In the genomic region with DNA sequence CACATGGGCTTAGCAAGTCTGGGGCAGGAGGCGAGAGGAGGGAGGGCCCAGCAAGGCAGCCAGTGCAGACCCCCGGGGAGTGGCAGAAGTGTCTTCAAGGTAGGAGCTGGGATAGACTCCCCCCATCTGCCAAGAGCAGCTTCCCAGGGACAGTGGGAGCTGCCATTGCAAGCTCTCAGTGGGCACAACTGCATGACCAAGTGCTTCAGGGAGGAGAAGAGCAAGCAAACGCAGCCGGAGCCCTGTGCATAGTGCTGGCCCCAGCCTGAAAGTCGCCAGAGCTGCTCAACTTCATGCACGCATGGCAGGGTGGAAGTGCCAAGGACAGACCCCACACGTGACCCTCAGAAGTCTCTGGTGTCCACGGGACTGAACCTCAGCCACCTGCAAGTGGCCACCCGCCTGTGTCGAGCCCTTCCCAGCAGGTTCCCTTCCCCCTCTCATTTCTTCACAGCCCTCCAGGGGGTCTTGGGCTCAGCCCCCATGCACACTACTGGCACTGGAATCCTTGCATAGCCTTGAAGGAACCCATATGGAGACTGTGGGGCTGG, we compare ENCODE assay signal across 23 cellular contexts.
DNase-seq lines count a peak whose midpoint lies in the region; ATAC-seq, FAIRE-seq and TF ChIP-seq lines count a peak whose summit lies in the region.
"Had no signal": no experiment of that assay in that cellular context is flagged by ENCODE, and none has a peak within 500 bp of the region (broad histone marks: within the 10 kb centered on the region; RNA-seq: fewer than 3 reads in every experiment).

No MANE protein-coding gene starts in this region.

- no peak for ATAC-seq in natural killer cell treated with Interleukin-12 subunit alpha and Interleukin-12 subunit beta and Interleukin-15 and Interleukin-18, amount 100 ng/mL, for 72 hours
- no peak for ATAC-seq in natural killer cell
- ATAC-seq: GM23338, HCT116 had no signal

- no peak overlapping the region for H4K5ac ChIP-seq in H1 (ENCODE audit: insufficient read length, low read depth, low read length)

- no peaks in the 10 kb centered on the region for H3K36me3 Mint-ChIP-seq in natural killer cell treated with Interleukin-12 subunit alpha and Interleukin-12 subunit beta and Interleukin-15 and Interleukin-18, amount 100 ng/mL, for 72 hours
- H3K36me3 Mint-ChIP-seq in natural killer cell = no peaks in the 10 kb centered on the region

- no peak for TF ChIP-seq POLR2A in H1 (IDR thresholded peaks at IDR 0.05; ENCODE audit: control extremely low read depth in 1 of 2, low read depth in 2 of 2, low read length in 2 of 2)
- TF ChIP-seq POLR2A in sigmoid colon (IDR thresholded peaks at IDR 0.05) = no peak
- TF ChIP-seq POLR2A in prostate gland (IDR thresholded peaks at IDR 0.05) = no peak

- FAIRE-seq in H1 (lab: Jason Lieb, UNC) = no peak
- FAIRE-seq: G401.6, HTR-8/SVneo, RCC 7860 had no signal

- H3K27ac ChIP-seq in H1 (ENCODE audit: low read depth, low read length) (no peak overlapping the region), sigmoid colon (no peak overlapping the region), prostate gland (no peak overlapping the region)
- H3K27ac ChIP-seq: C4-2B had no signal

- peak; percentile 10 for DNase-seq in natural killer cell treated with Interleukin-12 subunit alpha and Interleukin-12 subunit beta and Interleukin-15 and Interleukin-18, amount 100 ng/mL, for 72 hours (ENCODE audit: low spot score)
- DNase-seq in natural killer cell (no peak), H1 (ENCODE audit: low read depth in 1 of 2, low spot score in 2 of 2) (no peak), sigmoid colon (peak; percentile 57), dedifferentiated amniotic fluid mesenchymal stem cell (ENCODE audit: extremely low spot score) (no peak), prostate gland (ENCODE audit: low spot score) (no peak), NCI-H526 treated with DMSO at 0.1 percent for 48 hours (lab: John Stamatoyannopoulos, UW) (no peak)
- DNase-seq: AML-193, Kasumi-1, MG63, NCI-H1048, NCI-H1436 treated with DMSO at 0.1 percent for 48 hours, NCI-H2081, NCI-H2171 treated with DMSO at 0.1 percent for 48 hours, NCI-H446, SHP77 treated with DMSO at 0.1 percent for 48 hours, SK-N-SH had no signal

- no peak for TF ChIP-seq RAD21 in H1 (IDR thresholded peaks at IDR 0.05 in 1 of 2, conservative IDR thresholded peaks at IDR 0.05 in 1 of 2; ENCODE audit: low read depth in 2 of 2, low read length in 2 of 2)

- no peaks in the 10 kb centered on the region for H3K79me2 ChIP-seq in H1 (ENCODE audit: control insufficient read depth in 1 of 2, insufficient read depth in 2 of 2, low read length in 2 of 2)

- H2BK15ac ChIP-seq in H1 (ENCODE audit: low read length) = no peak overlapping the region

- no peak overlapping the region for H3K4ac ChIP-seq in H1 (replicated peaks; ENCODE audit: insufficient read length, low read depth, low read length)

- TF ChIP-seq EP300 in H1 (IDR thresholded peaks at IDR 0.05; ENCODE audit: borderline replicate concordance in 1 of 2, low read depth in 2 of 2, low read length in 2 of 2) (no peak), sigmoid colon (IDR thresholded peaks at IDR 0.05) (no peak)

- H2BK120ac ChIP-seq in H1 (replicated peaks; ENCODE audit: low read depth, low read length) = no peak overlapping the region

- H2BK12ac ChIP-seq in H1 (ENCODE audit: low read depth, low read length) = no peak overlapping the region

- H3K27ac Mint-ChIP-seq in natural killer cell treated with Interleukin-12 subunit alpha and Interleukin-12 subunit beta and Interleukin-15 and Interleukin-18, amount 100 ng/mL, for 72 hours = no peak overlapping the region
- H3K27ac Mint-ChIP-seq in natural killer cell = no peak overlapping the region
- H3K27ac Mint-ChIP-seq: GM23338 had no signal

- no peak overlapping the region for H2BK20ac ChIP-seq in H1 (ENCODE audit: low read length)

- peaks cover 0 to 4% of the 10 kb centered on the region in 2 donors for H3K27me3 Mint-ChIP-seq in natural killer cell treated with Interleukin-12 subunit alpha and Interleukin-12 subunit beta and Interleukin-15 and Interleukin-18, amount 100 ng/mL, for 72 hours
- H3K27me3 Mint-ChIP-seq in natural killer cell (ENCODE audit: low read depth in 2 of 2) = peaks cover 0 to 5% of the 10 kb centered on the region in 2 donors

- no peak overlapping the region for H3K23ac ChIP-seq in H1 (ENCODE audit: insufficient read length)

- H3K23me2 ChIP-seq in H1 (ENCODE audit: low read depth, low read length) = no peaks in the 10 kb centered on the region

- WGBS in H1 (ENCODE audit: extremely low coverage in 1 of 2, insufficient coverage in 1 of 2, insufficient read length in 1 of 2, insufficient replicate concordance in 2 of 2, low coverage in 1 of 2, low lambda C conversion rate in 2 of 2, missing lambda C conversion rate in 1 of 2), 2 experiments = 90% methylated on average over 8 of the region's 10 CpGs; no CpG with 5 or more reads in 1 of the 2 experiments
- 86 to 87% methylated on average over 10 of the region's 10 CpGs for WGBS in sigmoid colon, 2 donors
- 81% methylated on average over 9 of the region's 10 CpGs for WGBS in prostate gland

- no peak overlapping the region for H3K4me3 Mint-ChIP-seq in natural killer cell treated with Interleukin-12 subunit alpha and Interleukin-12 subunit beta and Interleukin-15 and Interleukin-18, amount 100 ng/mL, for 72 hours
- H3K4me3 Mint-ChIP-seq in natural killer cell = no peak overlapping the region
- H3K4me3 Mint-ChIP-seq: GM23338 had no signal

- no peak overlapping the region for H3K9ac ChIP-seq in H1 (replicated peaks in 1 of 4; ENCODE audit: extremely low read depth in 1 of 4, low read depth in 3 of 4, low read length in 3 of 4)
- H3K9ac ChIP-seq: SK-N-SH had no signal

- no peak overlapping the region for H2BK5ac ChIP-seq in H1 (ENCODE audit: low read depth, low read length)

- peaks cover 9% of the 10 kb centered on the region in 2 donors for H3K4me1 Mint-ChIP-seq in natural killer cell treated with Interleukin-12 subunit alpha and Interleukin-12 subunit beta and Interleukin-15 and Interleukin-18, amount 100 ng/mL, for 72 hours (ENCODE audit: low read depth in 2 of 2)
- peaks cover 8 to 9% of the 10 kb centered on the region in 2 donors for H3K4me1 Mint-ChIP-seq in natural killer cell
- H3K4me1 Mint-ChIP-seq: GM23338 had no signal

- H3K36me3 ChIP-seq in H1 (ENCODE audit: control insufficient read depth in 2 of 4, insufficient read depth in 4 of 4, low read length in 3 of 4) (no peaks in the 10 kb centered on the region), sigmoid colon (no peaks in the 10 kb centered on the region), prostate gland (no peaks in the 10 kb centered on the region)
- H3K36me3 ChIP-seq: MG63 had no signal

- H3K4me1 ChIP-seq in H1 (replicated peaks in 1 of 4; ENCODE audit: control insufficient read depth in 3 of 4, insufficient read depth in 4 of 4, low read length in 3 of 4) (no peaks in the 10 kb centered on the region), sigmoid colon (no peaks in the 10 kb centered on the region), prostate gland (replicated peaks) (no peaks in the 10 kb centered on the region)

- CTCF ChIA-PET in H1 (lab: Charles Lee; ENCODE audit: partially characterized antibody) = interaction anchor here (1.0 kb wide), 1 partner anchor 22 kb away, joined by 4 read pairs; no protein-coding TSS in a partner anchor

- H4K20me1 ChIP-seq in H1 (replicated peaks in 1 of 2; ENCODE audit: control insufficient read depth in 1 of 2, insufficient read depth in 2 of 2, low read length in 2 of 2) = no peaks in the 10 kb centered on the region

- no peak overlapping the region for H3K14ac ChIP-seq in H1 (ENCODE audit: insufficient read length)

- intact Hi-C loops in natural killer cell (cut with micrococcal nuclease) (no loop called here), sigmoid colon (cut with DNase I) (no loop called here), prostate gland (cut with DNase I) (no loop called here)

- H3K4me2 ChIP-seq in H1 (ENCODE audit: insufficient read depth in 1 of 2, low read depth in 2 of 2, low read length in 2 of 2) = no peak overlapping the region
- H3K4me2 ChIP-seq: GM23338, SK-N-SH had no signal

- TF ChIP-seq CTCF in natural killer cell (IDR thresholded peaks at IDR 0.05) (no peak), H1 (IDR thresholded peaks at IDR 0.05; ENCODE audit: control extremely low read depth in 1 of 3, insufficient read depth in 1 of 3, low read depth in 1 of 3, low read length in 3 of 3) (no peak), sigmoid colon (IDR thresholded peaks at IDR 0.05) (no peak), prostate gland (IDR thresholded peaks at IDR 0.05) (no peak)

- H4K91ac ChIP-seq in H1 (replicated peaks; ENCODE audit: insufficient read length, low read length) = no peak overlapping the region

- no peaks in the 10 kb centered on the region; the same call in 1 of the 2 replicates for H3K79me1 ChIP-seq in H1 (ENCODE audit: low read depth, low read length)

- POLR2A ChIA-PET in H1 (lab: Charles Lee; ENCODE audit: partially characterized antibody) = interaction anchor here (1.7 kb wide), 1 partner anchor 20 kb away, joined by 4 read pairs; no protein-coding TSS in a partner anchor

- H2AK5ac ChIP-seq in H1 (ENCODE audit: low read depth, low read length) = no peak overlapping the region

- no peaks in the 10 kb centered on the region for H3K9me3 Mint-ChIP-seq in natural killer cell treated with Interleukin-12 subunit alpha and Interleukin-12 subunit beta and Interleukin-15 and Interleukin-18, amount 100 ng/mL, for 72 hours
- H3K9me3 Mint-ChIP-seq in natural killer cell = peaks cover 0 to 2% of the 10 kb centered on the region in 2 donors

- peak overlapping the region; percentile 41; the same call in 1 of the 2 replicates for H4K8ac ChIP-seq in H1 (ENCODE audit: extremely low read depth, insufficient read depth, low read length)

- H3K4me3 ChIP-seq in H1 (ENCODE audit: extremely low read depth in 1 of 4, insufficient read depth in 2 of 4, low read depth in 3 of 4, low read length in 4 of 4) (no peak overlapping the region), sigmoid colon (no peak overlapping the region), prostate gland (no peak overlapping the region)
- H3K4me3 ChIP-seq: GM23338, MG63 had no signal

- H3K56ac ChIP-seq in H1 (replicated peaks; ENCODE audit: insufficient read length, low read depth, low read length) = no peak overlapping the region

- no peaks in the 10 kb centered on the region; a peak in 1 of 4 replicates for H3K9me3 ChIP-seq in H1 (ENCODE audit: insufficient read depth in 2 of 2, low read depth in 1 of 2, low read length in 1 of 2)
- no peaks in the 10 kb centered on the region for H3K9me3 ChIP-seq in sigmoid colon
- H3K9me3 ChIP-seq in prostate gland = no peaks in the 10 kb centered on the region
- H3K9me3 ChIP-seq: SK-N-SH had no signal

- H2AFZ ChIP-seq in H1 (ENCODE audit: low read length) = no peak overlapping the region
- H2AFZ ChIP-seq: GM23338 had no signal

- H3K18ac ChIP-seq in H1 (ENCODE audit: extremely low read depth, low read length) = no peak overlapping the region

- H3K27me3 ChIP-seq in H1 (replicated peaks in 1 of 4; ENCODE audit: control insufficient read depth in 3 of 4, extremely low read depth in 1 of 4, insufficient read depth in 3 of 4, low read length in 3 of 4) (no peaks in the 10 kb centered on the region), sigmoid colon (peaks cover 0 to 7% (median 0%) of the 10 kb centered on the region in 3 donors), prostate gland (replicated peaks; ENCODE audit: insufficient read depth) (no peaks in the 10 kb centered on the region)
- H3K27me3 ChIP-seq: MG63 had no signal

TF ChIP-seq in H1, 55 proteins besides CTCF, POLR2A, EP300 and RAD21 (continues in another document):
- no peak for TF ChIP-seq HDAC6 (IDR thresholded peaks at IDR 0.05; ENCODE audit: low read depth, low read length)

Comparison
In these comparisons a context has a peak if more than half of its experiments do, and no peak if none do; other contexts are left out.
1. DNase-seq: peak in natural killer cell treated with Interleukin-12 subunit alpha and Interleukin-12 subunit beta and Interleukin-15 and Interleukin-18, amount 100 ng/mL, for 72 hours (single experiment) and sigmoid colon (single experiment); none in natural killer cell (single experiment), H1 (0 of 2), dedifferentiated amniotic fluid mesenchymal stem cell (single experiment), prostate gland (single experiment) and NCI-H526 treated with DMSO at 0.1 percent for 48 hours (single experiment).